ENCODE assay signal across 8 cellular contexts in the genomic region with DNA sequence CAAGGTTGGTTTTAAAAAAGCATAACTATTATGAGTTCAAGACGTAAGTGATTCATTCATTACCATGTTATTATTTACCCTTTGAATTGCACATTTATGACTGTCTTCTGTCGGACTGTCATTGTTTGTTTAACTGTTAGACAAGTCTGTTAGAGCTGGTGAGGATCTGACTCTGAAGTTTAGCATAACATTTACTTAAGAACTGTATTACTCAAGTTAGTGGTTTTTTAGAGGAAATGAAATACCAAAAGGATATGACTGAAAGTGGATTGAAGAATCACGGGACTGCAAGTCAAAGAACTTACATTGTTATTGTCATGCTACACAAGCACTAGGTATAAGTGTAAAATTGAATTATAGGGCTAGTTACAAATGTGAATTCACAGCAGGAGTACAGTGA. TPM values are rescaled to one million over a fixed set of nuclear protein-coding genes. Genes with fewer than 3 reads are reported as not detected.
DNase-seq lines count a peak whose midpoint lies in the region; ATAC-seq, FAIRE-seq and TF ChIP-seq lines count a peak whose summit lies in the region.

No MANE protein-coding gene starts in this region.

- H3K4me3 Mint-ChIP-seq in T-helper 2 cell treated with Interferon-gamma antibody and Interleukin-4, amounts not matched to agents 5 μg/mL and 100 μg/mL, for 36 hours, result peak overlapping the region; percentile 89

- peaks cover 51% of the 10 kb centered on the region for H3K4me1 Mint-ChIP-seq in T-helper 2 cell treated with Interferon-gamma antibody and Interleukin-4, amounts not matched to agents 5 μg/mL and 100 μg/mL, for 36 hours (ENCODE audit: low read depth)

- H3K9me3 Mint-ChIP-seq in T-helper 2 cell treated with Interferon-gamma antibody and Interleukin-4, amounts not matched to agents 5 μg/mL and 100 μg/mL, for 36 hours, result no peaks in the 10 kb centered on the region

- no peaks in the 10 kb centered on the region for H3K27me3 Mint-ChIP-seq in T-helper 2 cell treated with Interferon-gamma antibody and Interleukin-4, amounts not matched to agents 5 μg/mL and 100 μg/mL, for 36 hours (ENCODE audit: low read depth)

- H3K27ac Mint-ChIP-seq in T-helper 2 cell treated with Interferon-gamma antibody and Interleukin-4, amounts not matched to agents 5 μg/mL and 100 μg/mL, for 36 hours, result peak overlapping the region; percentile 96

- H3K36me3 Mint-ChIP-seq in T-helper 2 cell treated with Interferon-gamma antibody and Interleukin-4, amounts not matched to agents 5 μg/mL and 100 μg/mL, for 36 hours (ENCODE audit: low read depth), result peaks cover 37% of the 10 kb centered on the region

- DNase-seq in A172 (ENCODE audit: low spot score) (peak; percentile 64), kidney glomerular epithelial cell (lab: John Stamatoyannopoulos, UW) (peak; percentile 78), midbrain (lab: John Stamatoyannopoulos, UW) (no peak), GM12892 (ENCODE audit: insufficient read length) (no peak)
- DNase-seq in T-helper 2 cell treated with Interferon-gamma antibody and Interleukin-4, amounts not matched to agents 5 μg/mL and 100 μg/mL, for 36 hours (ENCODE audit: low spot score), result no peak
- no peak for DNase-seq in stimulated activated CD4-positive, alpha-beta T cell treated with anti-CD3 and anti-CD28 coated beads, Interleukin-4, amount 100 ng/mL, for 4 hours

- peak; percentile 40 for ATAC-seq in GM18873 (IDR thresholded peaks at IDR 0.05; ENCODE audit: low FRiP score, unreplicated experiment)
- peak; percentile 53 for ATAC-seq in HG03159 (IDR thresholded peaks at IDR 0.05; ENCODE audit: unreplicated experiment)

- no peak for TF ChIP-seq POLR2A in GM12892 (IDR thresholded peaks at IDR 0.05; ENCODE audit: low read depth, low read length)

- FAIRE-seq in GM12892 (lab: Jason Lieb, UNC), result no peak

RNA-seq across cellular contexts. Expression of a gene that starts 2.2 kb away (rescaled TPM):
- total RNA-seq in A172 (2014; rRNA removed; shearing (Covaris generic)), result 12.2 and 15.4 TPM in 2 replicates
- 9.1 TPM for polyA plus RNA-seq in GM12892 (2012; ENCODE audit: missing spikeins)

Comparison
In these comparisons a context has a peak if more than half of its experiments do, and no peak if none do; other contexts are left out.
1. DNase-seq: peak in A172 (single experiment) and kidney glomerular epithelial cell (single experiment); none in T-helper 2 cell treated with Interferon-gamma antibody and Interleukin-4, amounts not matched to agents 5 μg/mL and 100 μg/mL, for 36 hours (single experiment), stimulated activated CD4-positive, alpha-beta T cell treated with anti-CD3 and anti-CD28 coated beads, Interleukin-4, amount 100 ng/mL, for 4 hours (0 of 2), midbrain (single experiment) and GM12892 (single experiment).